25 cellular contexts compared by ENCODE assay signal in the genomic region with DNA sequence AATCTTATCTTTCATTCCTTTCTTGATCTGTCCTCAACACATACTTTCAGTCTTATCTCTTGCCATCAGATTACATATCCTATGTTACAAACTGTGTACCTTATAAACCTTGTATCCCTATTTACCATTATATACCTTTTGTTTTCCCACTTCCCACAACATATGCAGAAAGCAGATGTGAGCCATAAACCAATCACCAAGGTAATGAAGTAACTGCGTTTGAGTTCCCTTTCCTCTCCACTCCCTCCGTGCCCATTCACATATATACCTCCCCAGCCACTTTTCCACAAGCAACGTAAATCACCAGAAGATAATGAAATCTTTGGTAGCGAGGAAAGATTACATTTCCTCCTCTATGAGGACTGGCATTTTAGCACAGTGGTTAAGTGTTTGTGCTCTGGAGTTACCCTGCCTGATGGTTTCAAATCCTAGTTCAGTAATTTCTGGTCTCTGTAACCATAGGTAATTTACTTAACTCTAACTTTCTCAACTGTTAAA.
"Had no signal": no experiment of that assay in that cellular context is flagged by ENCODE, and none has a peak within 500 bp of the region (broad histone marks: within the 10 kb centered on the region; RNA-seq: fewer than 3 reads in every experiment).

No MANE protein-coding gene starts in this region.

- H3K27me3 Mint-ChIP-seq: activated naive CD4-positive, alpha-beta T cell treated with anti-CD3 and anti-CD28 coated beads, Interleukin-2, amount 10 ng/mL, durations not matched to agents 7 days and 5 days had no signal

- H3K4me1 ChIP-seq: adrenal gland, Peyer's patch had no signal

- H3K27me3 ChIP-seq: adrenal gland, Peyer's patch, SJCRH30 had no signal

- H3K4me3 Mint-ChIP-seq: activated CD8-positive, alpha-beta T cell treated with anti-CD3 and anti-CD28 coated beads for 36 hours; activated naive CD4-positive, alpha-beta T cell treated with anti-CD3 and anti-CD28 coated beads, Interleukin-2, amount 10 ng/mL, durations not matched to agents 7 days and 5 days; activated naive CD8-positive, alpha-beta T cell treated with anti-CD3 and anti-CD28 coated beads, Interleukin-2, amount 10 ng/mL, durations not matched to agents 7 days and 5 days; activated T-cell treated with anti-CD3 and anti-CD28 coated beads, Interleukin-2, amount 50 U/mL, for 72 hours; T-helper 2 cell treated with Interferon-gamma antibody and Interleukin-4, amounts not matched to agents 5 μg/mL and 100 μg/mL, for 36 hours had no signal

- H3K9me3 Mint-ChIP-seq: activated CD8-positive, alpha-beta T cell treated with anti-CD3 and anti-CD28 coated beads for 36 hours; activated naive CD4-positive, alpha-beta T cell treated with anti-CD3 and anti-CD28 coated beads, Interleukin-2, amount 10 ng/mL, durations not matched to agents 7 days and 5 days; activated naive CD8-positive, alpha-beta T cell treated with anti-CD3 and anti-CD28 coated beads, Interleukin-2, amount 10 ng/mL, durations not matched to agents 7 days and 5 days; activated T-cell treated with anti-CD3 and anti-CD28 coated beads, Interleukin-2, amount 50 U/mL, for 72 hours; activated T-helper 2 cell treated with anti-CD3 and anti-CD28 coated beads, Interferon-gamma antibody, Interleukin-2, Interleukin-4, amounts not matched to agents 10 μg/mL and 5 μg/mL and 100 μg/mL, durations not matched to agents 14 hours and 24 hours and 36 hours; T-helper 2 cell treated with Interferon-gamma antibody and Interleukin-4, amounts not matched to agents 5 μg/mL and 100 μg/mL, for 36 hours had no signal

- H3K4me3 ChIP-seq: adrenal gland, Peyer's patch, SJCRH30 had no signal

- H3K4me1 Mint-ChIP-seq: activated naive CD4-positive, alpha-beta T cell treated with anti-CD3 and anti-CD28 coated beads, Interleukin-2, amount 10 ng/mL, durations not matched to agents 7 days and 5 days; activated naive CD8-positive, alpha-beta T cell treated with anti-CD3 and anti-CD28 coated beads, Interleukin-2, amount 10 ng/mL, durations not matched to agents 7 days and 5 days had no signal

- H3K27ac ChIP-seq: adrenal gland, Peyer's patch, RWPE1, SJCRH30 had no signal

- DNase-seq: activated CD4-positive, alpha-beta T cell treated with anti-CD3 and anti-CD28 coated beads for 4 hours; activated CD8-positive, alpha-beta memory T cell treated with anti-CD3 and anti-CD28 coated beads, Interleukin-2, amount 50 U/mL, for 4 hours; activated CD8-positive, alpha-beta T cell treated with anti-CD3 and anti-CD28 coated beads for 36 hours; activated gamma-delta T cell treated with Interleukin-2 at 50 U/mL for 16 hours; activated naive CD4-positive, alpha-beta T cell treated with anti-CD3 and anti-CD28 coated beads, Interleukin-2, amount 10 ng/mL, durations not matched to agents 7 days and 5 days; activated naive CD8-positive, alpha-beta T cell treated with anti-CD3 and anti-CD28 coated beads, Interleukin-2, amount 10 ng/mL, durations not matched to agents 7 days and 5 days; activated T-cell treated with anti-CD3 and anti-CD28 coated beads, Interleukin-2, amount 50 U/mL, for 72 hours; adrenal gland; anterior cingulate cortex; cerebellar nuclear complex; NCI-H1048; NCI-H1417; NCI-H1930; NCI-H510A treated with DMSO at 0.1 percent for 48 hours; NCI-H748 treated with DMSO at 0.1 percent for 48 hours; OCI-M1; Peyer's patch; Right ventricle myocardium superior; SJCRH30; SW 1271 had no signal

- H3K9me3 ChIP-seq: adrenal gland, Peyer's patch, SJCRH30 had no signal

- H3K36me3 Mint-ChIP-seq: activated naive CD4-positive, alpha-beta T cell treated with anti-CD3 and anti-CD28 coated beads, Interleukin-2, amount 10 ng/mL, durations not matched to agents 7 days and 5 days; activated naive CD8-positive, alpha-beta T cell treated with anti-CD3 and anti-CD28 coated beads, Interleukin-2, amount 10 ng/mL, durations not matched to agents 7 days and 5 days had no signal

- ATAC-seq: activated CD4-positive, CD25-positive, alpha-beta regulatory T cell treated with anti-CD3 and anti-CD28 coated beads, Interleukin-2, amount 50 U/mL, for 24 hours; activated CD8-positive, alpha-beta T cell treated with anti-CD3 and anti-CD28 coated beads for 36 hours; activated T-cell treated with anti-CD3 and anti-CD28 coated beads, Interleukin-2, amount 50 U/mL, for 72 hours; SK-N-SH treated with all-trans-retinoic acid at 6 μM for 48 hours had no signal

- H3K27ac Mint-ChIP-seq: activated CD8-positive, alpha-beta T cell treated with anti-CD3 and anti-CD28 coated beads for 36 hours; activated naive CD4-positive, alpha-beta T cell treated with anti-CD3 and anti-CD28 coated beads, Interleukin-2, amount 10 ng/mL, durations not matched to agents 7 days and 5 days; activated naive CD8-positive, alpha-beta T cell treated with anti-CD3 and anti-CD28 coated beads, Interleukin-2, amount 10 ng/mL, durations not matched to agents 7 days and 5 days; activated T-cell treated with anti-CD3 and anti-CD28 coated beads, Interleukin-2, amount 50 U/mL, for 72 hours; activated T-helper 2 cell treated with anti-CD3 and anti-CD28 coated beads, Interferon-gamma antibody, Interleukin-2, Interleukin-4, amounts not matched to agents 10 μg/mL and 5 μg/mL and 100 μg/mL, durations not matched to agents 14 hours and 24 hours and 36 hours; T-helper 2 cell treated with Interferon-gamma antibody and Interleukin-4, amounts not matched to agents 5 μg/mL and 100 μg/mL, for 36 hours had no signal

- H3K36me3 ChIP-seq: adrenal gland, Peyer's patch, SJCRH30 had no signal
